8 cellular contexts compared by ENCODE assay signal in genomic region chr12:26701604-26702215, GRCh38.
DNase-seq lines count a peak whose midpoint lies in the region; ATAC-seq and TF ChIP-seq lines count a peak whose summit lies in the region.

No MANE protein-coding gene starts in this region.

- 94% methylated on average over 1 of the region's 1 CpG for WGBS in mammary epithelial cell (ENCODE audit: low coverage, missing lambda C conversion rate)

- H3K36me3 ChIP-seq in A673 (ENCODE audit: insufficient read depth, low read length, poor library complexity, severe bottlenecking) (no peaks in the 10 kb centered on the region), mammary epithelial cell (ENCODE audit: insufficient read depth, low read length) (no peaks in the 10 kb centered on the region)

- intact Hi-C loops in A673 (cut with micrococcal nuclease; ENCODE audit: unreplicated experiment), result loop anchor here (1.0 to 5.0 kb wide), 3 partner anchors 254 to 579 kb away; no protein-coding TSS in a partner anchor
- intact Hi-C loops in mammary epithelial cell (cut with micrococcal nuclease), result loop anchor here (1.0 to 2.0 kb wide), 3 partner anchors 51 to 604 kb away; no protein-coding TSS in a partner anchor

- H3K4me2 ChIP-seq in mammary epithelial cell (ENCODE audit: insufficient read depth, low read depth, low read length), result no peak overlapping the region

- TF ChIP-seq CTCF in A673 (conservative IDR thresholded peaks at IDR 0.05; ENCODE audit: low read depth, low read length), result peak; percentile 75
- peak; percentile 28 for TF ChIP-seq CTCF in GM10248 (IDR thresholded peaks at IDR 0.05; ENCODE audit: control extremely low read depth, extremely low read depth, low read depth, missing control alignments)
- peak; percentile 43 to 57 for TF ChIP-seq CTCF in mammary epithelial cell (conservative IDR thresholded peaks at IDR 0.05 in 1 of 2, IDR thresholded peaks at IDR 0.05 in 1 of 2; ENCODE audit: extremely low read depth in 1 of 2, insufficient read depth in 1 of 2, low read depth in 1 of 2, low read length in 2 of 2)

- H3K27me3 ChIP-seq in A673 (replicated peaks; ENCODE audit: insufficient read depth, low read depth, low read length, poor library complexity), result no peaks in the 10 kb centered on the region
- no peaks in the 10 kb centered on the region for H3K27me3 ChIP-seq in mammary epithelial cell (ENCODE audit: insufficient read depth, low read length)

- H3K4me1 ChIP-seq in A673 (ENCODE audit: insufficient read depth, low read length, poor library complexity, severe bottlenecking) (peaks cover 29% of the 10 kb centered on the region), mammary epithelial cell (ENCODE audit: insufficient read depth, low read length) (no peaks in the 10 kb centered on the region)

- CTCF ChIA-PET in A673 (lab: Charles Lee) (interaction anchor here (0.6 to 1.1 kb wide), 13 partner anchors 18 to 1750 kb away, joined by 3 to 12 read pairs (median 3); no protein-coding TSS in a partner anchor), GM10248 (lab: Yijun Ruan, JAX) (interaction anchor here (0.7 to 2.5 kb wide), 22 partner anchors 9 to 604 kb away, joined by 3 to 18 read pairs (median 4); partner anchors contain the start of gene ITPR2), mammary epithelial cell (lab: Charles Lee; ENCODE audit: low non-redundant PET) (interaction anchor here (0.6 to 1.1 kb wide), 7 partner anchors 50 to 586 kb away, joined by 3 to 7 read pairs (median 3); no protein-coding TSS in a partner anchor)

- no peak overlapping the region for H2AFZ ChIP-seq in mammary epithelial cell (ENCODE audit: low read depth, low read length)

- H3K9me3 ChIP-seq in A673 (ENCODE audit: low read depth, low read length, poor library complexity, severe bottlenecking) (no peaks in the 10 kb centered on the region), mammary epithelial cell (replicated peaks; ENCODE audit: insufficient read depth, low read length) (no peaks in the 10 kb centered on the region)

- DNase-seq in A673 (ENCODE audit: low spot score) (peak; percentile 78), GM10248 (ENCODE audit: extremely low spot score) (peak; percentile 15), NCI-H446 treated with DMSO at 0.1 percent for 48 hours (lab: John Stamatoyannopoulos, UW) (peak; percentile 48), mammary epithelial cell (peak; percentile 31), midbrain (lab: John Stamatoyannopoulos, UW) (peak; percentile 64), NCI-H226 (no peak), cerebellar nuclear complex (lab: John Stamatoyannopoulos, UW) (no peak)

- ATAC-seq in HG02973 (IDR thresholded peaks at IDR 0.05; ENCODE audit: unreplicated experiment), result no peak

- H3K27ac ChIP-seq in A673 (ENCODE audit: low read depth, low read length, poor library complexity, severe bottlenecking), result no peak overlapping the region
- no peak overlapping the region for H3K27ac ChIP-seq in mammary epithelial cell (ENCODE audit: insufficient read depth, low read depth, low read length)

- no peaks in the 10 kb centered on the region for H4K20me1 ChIP-seq in mammary epithelial cell (ENCODE audit: insufficient read depth, low read length)

- POLR2A ChIA-PET in A673 (lab: Charles Lee; ENCODE audit: low non-redundant PET) (no interaction called here), GM10248 (lab: Yijun Ruan, JAX) (no interaction called here)

- no peaks in the 10 kb centered on the region for H3K79me2 ChIP-seq in mammary epithelial cell (ENCODE audit: insufficient read depth, low read length)

- in situ Hi-C loops in mammary epithelial cell (cut with MboI; ENCODE audit: low sequenced_read_pairs in 2 of 2), result no loop called here

- no peak overlapping the region for H3K9ac ChIP-seq in mammary epithelial cell (ENCODE audit: insufficient read depth, low read length)

- dilution Hi-C loops in mammary epithelial cell (cut with HindIII; ENCODE audit: low sequenced_read_pairs), result no loop called here

- BruUV-seq in A673 (replicated peaks; lab: Mats Ljungman, UMichigan) (no TSS peak), mammary epithelial cell (replicated peaks; lab: Mats Ljungman, UMichigan) (no TSS peak)

- no peak overlapping the region for H3K4me3 ChIP-seq in A673 (ENCODE audit: low read depth, low read length, poor library complexity, severe bottlenecking)
- no peak overlapping the region for H3K4me3 ChIP-seq in mammary epithelial cell (replicated peaks in 1 of 3; ENCODE audit: insufficient read depth in 1 of 3, low read depth in 2 of 3, low read length in 3 of 3)

Comparison
In these comparisons a context has a peak if more than half of its experiments do, and no peak if none do; other contexts are left out.
1. DNase-seq: peak in A673 (single experiment), GM10248 (single experiment), NCI-H446 treated with DMSO at 0.1 percent for 48 hours (single experiment), mammary epithelial cell (single experiment) and midbrain (single experiment); none in NCI-H226 (single experiment) and cerebellar nuclear complex (0 of 2).
2. Peak in every context shown above with its lines, with median percentiles within 50 percentile points of each other: CTCF ChIP-seq.